ENCODE assay signal across 8 cellular contexts in the genomic region with DNA sequence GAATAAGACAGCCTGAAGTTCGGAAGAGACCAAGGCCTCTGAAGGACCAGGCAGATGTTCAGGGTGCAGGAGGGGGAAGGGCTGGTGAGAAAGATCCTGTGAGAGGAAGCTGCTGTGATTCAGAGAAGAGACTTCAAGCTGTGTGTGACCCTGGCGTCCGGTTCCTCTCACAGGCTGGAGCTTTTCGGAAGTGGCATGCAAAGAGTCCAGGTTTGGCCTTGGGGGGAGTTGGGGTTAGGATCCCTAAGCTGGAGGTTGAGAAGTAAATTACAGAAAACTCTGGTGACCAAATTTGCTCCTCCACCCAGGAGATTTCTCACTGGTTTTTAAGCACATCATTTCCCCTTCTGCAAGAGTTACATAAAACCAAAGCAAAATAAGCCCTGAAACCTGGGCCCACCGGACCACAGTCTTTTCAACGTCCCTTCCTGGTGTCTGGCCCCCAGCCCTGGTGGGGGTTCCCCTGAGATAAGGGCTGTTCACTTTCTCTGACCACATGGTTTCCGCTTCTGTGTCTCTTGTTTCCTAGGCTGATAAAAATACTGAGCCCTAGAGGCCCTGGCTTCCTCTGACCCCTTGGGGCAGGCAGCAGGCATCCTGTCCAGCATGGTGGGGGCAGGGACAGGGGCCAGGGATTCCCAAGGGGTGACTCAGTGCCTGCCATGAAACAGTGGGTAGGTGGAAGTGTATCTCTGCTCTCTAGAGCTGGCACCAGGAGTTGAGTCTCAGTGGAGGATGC. TPM values are rescaled to one million over a fixed set of nuclear protein-coding genes. Genes with fewer than 3 reads are reported as not detected.
DNase-seq lines count a peak whose midpoint lies in the region; ATAC-seq and TF ChIP-seq lines count a peak whose summit lies in the region.

No MANE protein-coding gene starts in this region.

- TF ChIP-seq POLR2A in prostate gland (IDR thresholded peaks at IDR 0.05): no peak

- H3K27ac Mint-ChIP-seq in CD14-positive monocyte (peak overlapping the region; percentile 91 to 98 (median 94)), T-cell (peak overlapping the region; percentile 91), mesothelial cell of epicardium (peak overlapping the region; percentile 27)

- intact Hi-C loops in CD14-positive monocyte (cut with micrococcal nuclease): loop anchor here in 1 of 2 donors (1.0 to 2.0 kb wide), 2 partner anchors 8 to 27 kb away; a partner anchor contains a TSS
- intact Hi-C loops in prostate gland (cut with DNase I): no loop called here

- 75% methylated on average over 7 of the region's 7 CpGs for WGBS in prostate gland

- POLR2A ChIA-PET in T-cell (lab: Charles Lee): interaction anchor here in 1 of 2 donors (0.5 to 0.6 kb wide), 2 partner anchors 35 to 1121 kb away, joined by 3 to 4 read pairs; no protein-coding TSS in a partner anchor

- peak; percentile 60 for ATAC-seq in HG03378 (IDR thresholded peaks at IDR 0.05; ENCODE audit: unreplicated experiment)
- ATAC-seq in T-cell (replicated peaks in 1 of 4): peak; percentile 54 to 73 (median 68)

- TF ChIP-seq CTCF in CD14-positive monocyte (IDR thresholded peaks at IDR 0.05): no peak
- TF ChIP-seq CTCF in mesothelial cell of epicardium (IDR thresholded peaks at IDR 0.05; ENCODE audit: unreplicated experiment): no peak
- TF ChIP-seq CTCF in prostate gland (IDR thresholded peaks at IDR 0.05): no peak

- no peak overlapping the region for H3K4me3 ChIP-seq in prostate gland

- peak overlapping the region; percentile 79 to 81 for H3K4me3 Mint-ChIP-seq in CD14-positive monocyte
- peak overlapping the region; percentile 66 to 92 (median 66) for H3K4me3 Mint-ChIP-seq in T-cell
- no peak overlapping the region for H3K4me3 Mint-ChIP-seq in mesothelial cell of epicardium

- H3K9me3 Mint-ChIP-seq in CD14-positive monocyte: no peaks in the 10 kb centered on the region
- H3K9me3 Mint-ChIP-seq in T-cell: no peaks in the 10 kb centered on the region
- H3K9me3 Mint-ChIP-seq in mesothelial cell of epicardium: no peaks in the 10 kb centered on the region

- H3K27me3 Mint-ChIP-seq in CD14-positive monocyte (ENCODE audit: low read depth in 3 of 3): peaks cover 0 to 4% (median 0%) of the 10 kb centered on the region in 3 donors
- H3K27me3 Mint-ChIP-seq in T-cell: no peaks in the 10 kb centered on the region
- H3K27me3 Mint-ChIP-seq in mesothelial cell of epicardium (ENCODE audit: low read depth): no peaks in the 10 kb centered on the region

- peaks cover 15 to 26% of the 10 kb centered on the region in 2 donors for H3K36me3 Mint-ChIP-seq in CD14-positive monocyte
- H3K36me3 Mint-ChIP-seq in T-cell: peaks cover 33% of the 10 kb centered on the region
- H3K36me3 Mint-ChIP-seq in mesothelial cell of epicardium: peaks cover 6% of the 10 kb centered on the region

- H3K4me1 Mint-ChIP-seq in CD14-positive monocyte: peaks cover 84% of the 10 kb centered on the region
- H3K4me1 Mint-ChIP-seq in T-cell: peaks cover 72 to 79% (median 76%) of the 10 kb centered on the region in 3 donors
- H3K4me1 Mint-ChIP-seq in mesothelial cell of epicardium: no peaks in the 10 kb centered on the region

- H3K27ac ChIP-seq in prostate gland: no peak overlapping the region

- CTCF ChIA-PET in T-cell (lab: Charles Lee): interaction anchor here in 1 of 2 donors (1.3 kb wide), 1 partner anchor 23 kb away, joined by 6 read pairs; a partner anchor contains a TSS

- no peaks in the 10 kb centered on the region for H3K9me3 ChIP-seq in prostate gland

- DNase-seq in CD14-positive monocyte (ENCODE audit: low spot score) (peak; percentile 89), GM19240 (ENCODE audit: insufficient read length, low spot score) (peak; percentile 45), T-cell (peak in 11 of 34 experiments; percentile 26 to 59 (median 39)), dermis microvascular lymphatic vessel endothelial cell (ENCODE audit: low read depth in 2 of 2) (peak; percentile 99), mesothelial cell of epicardium (ENCODE audit: low spot score in 2 of 2, unreplicated experiment in 2 of 2) (no peak), NCI-H1694 treated with DMSO at 0.1 percent for 48 hours (lab: John Stamatoyannopoulos, UW) (no peak), prostate gland (ENCODE audit: low spot score) (no peak)

- H3K4me1 ChIP-seq in prostate gland (replicated peaks): no peaks in the 10 kb centered on the region

- H3K36me3 ChIP-seq in prostate gland: peaks cover 5 to 9% of the 10 kb centered on the region in 2 donors

- H3K27me3 ChIP-seq in prostate gland (replicated peaks; ENCODE audit: insufficient read depth): no peaks in the 10 kb centered on the region

RNA-seq across cellular contexts. Expression of a gene that starts 12.0 kb away (rescaled TPM):
- under 1 TPM in 1 of 2 donors, not detected in 1; 0.26 TPM for polyA plus RNA-seq in CD14-positive monocyte
- total RNA-seq in T-cell: 10 to 100 TPM; 12.5 to 23.9 (median 17.9) TPM
- total RNA-seq in dermis microvascular lymphatic vessel endothelial cell: not detected in 2 replicates
- total RNA-seq in mesothelial cell of epicardium: 0.16 to 0.18 TPM in 2 of 3 replicates, not detected in the other
- 1 to 10 TPM in 1 of 2 donors, not detected in 1; 1.2 TPM for total RNA-seq in prostate gland

RNA-seq across cellular contexts. Expression of a gene that starts 12.7 kb away (rescaled TPM):
- polyA plus RNA-seq in CD14-positive monocyte: 10 to 100 TPM in 1 of 2 donors, 1 to 10 TPM in 1; 7.7 to 10.3 TPM
- total RNA-seq in T-cell (10 to 100 TPM in 3 of 5 donors, 1 to 10 TPM in 2; 6.9 to 17.1 (median 11.6) TPM), dermis microvascular lymphatic vessel endothelial cell (19.8 and 24.7 TPM in 2 replicates), mesothelial cell of epicardium (27.7 to 28.2 TPM (median 28.1 TPM) in 3 replicates), prostate gland (10 to 100 TPM; 38.0 to 48.7 TPM)

RNA-seq across cellular contexts. Expression of a gene that starts 13.7 kb away (rescaled TPM):
- not detected for polyA plus RNA-seq in CD14-positive monocyte
- total RNA-seq in T-cell (1 to 10 TPM; 3.1 to 5.7 (median 4.1) TPM), dermis microvascular lymphatic vessel endothelial cell (0.13 TPM in 1 of 2 replicates, not detected in the other), mesothelial cell of epicardium (2.2 to 2.7 TPM (median 2.5 TPM) in 3 replicates), prostate gland (under 1 TPM; 0.36 to 0.74 TPM)

RNA-seq across cellular contexts. Expression of a gene that starts 15.2 kb away (rescaled TPM):
- 10 to 100 TPM in 1 of 2 donors, 1 to 10 TPM in 1; 9.6 to 13.7 TPM for polyA plus RNA-seq in CD14-positive monocyte
- 10 to 100 TPM; 13.8 to 28.0 (median 25.0) TPM for total RNA-seq in T-cell
- not detected in 2 replicates for total RNA-seq in dermis microvascular lymphatic vessel endothelial cell
- 0.52 to 0.60 TPM (median 0.60 TPM) in 3 replicates for total RNA-seq in mesothelial cell of epicardium
- under 1 TPM in 1 of 2 donors, not detected in 1; 0.23 TPM for total RNA-seq in prostate gland

RNA-seq across cellular contexts. Expression of a gene that starts 18.3 kb away (rescaled TPM):
- polyA plus RNA-seq in CD14-positive monocyte: 10 to 100 TPM; 64.1 to 67.8 TPM
- total RNA-seq in T-cell (100 to 1,000 TPM; 507 to 669 (median 631) TPM), dermis microvascular lymphatic vessel endothelial cell (318 and 410 TPM in 2 replicates), mesothelial cell of epicardium (635 to 649 TPM (median 647 TPM) in 3 replicates), prostate gland (100 to 1,000 TPM; 227 to 390 TPM)

Comparison
In these comparisons a context has a peak if more than half of its experiments do, and no peak if none do; other contexts are left out.
1. DNase-seq: peak in CD14-positive monocyte (single experiment), GM19240 (single experiment) and dermis microvascular lymphatic vessel endothelial cell (2 of 2); none in mesothelial cell of epicardium (0 of 2), NCI-H1694 treated with DMSO at 0.1 percent for 48 hours (single experiment) and prostate gland (single experiment).
2. H3K27ac Mint-ChIP-seq: peak in every context shown above with its lines; median percentile 94 in CD14-positive monocyte; 91 in T-cell; 27 in mesothelial cell of epicardium.
3. RNA of a gene that starts 12.0 kb away (total RNA-seq): 12.5 to 23.9 TPM in T-cell; 1.2 TPM in prostate gland, 0.16 to 0.18 TPM in mesothelial cell of epicardium and not detected in dermis microvascular lymphatic vessel endothelial cell; every median in the first group is over 4 times any median in the second.